ENCODE assay signal across 1 cellular context in genomic region chr15:93036922-93037321, GRCh38.
TF ChIP-seq lines count a peak whose summit lies in the region.

No MANE protein-coding gene starts in this region.

TF ChIP-seq in HepG2, 621 proteins besides CTCF, POLR2A, EP300 and RAD21 (continued from another document):
- TF ChIP-seq ZNF709 (CRISPR knock-in tag; IDR thresholded peaks at IDR 0.05) (no peak), ZBTB42 (CRISPR knock-in tag; IDR thresholded peaks at IDR 0.05) (no peak), EZH2 (conservative IDR thresholded peaks at IDR 0.05; ENCODE audit: low read depth, low read length) (no peak), SCMH1 (CRISPR knock-in tag; IDR thresholded peaks at IDR 0.05; ENCODE audit: borderline replicate concordance) (no peak), PRMT3 (CRISPR knock-in tag; IDR thresholded peaks at IDR 0.05; ENCODE audit: borderline replicate concordance, low read depth) (no peak), MED8 (CRISPR knock-in tag; IDR thresholded peaks at IDR 0.05; ENCODE audit: insufficient replicate concordance) (no peak), NFE2L2 (IDR thresholded peaks at IDR 0.05; ENCODE audit: low read length) (no peak), SATB2 (CRISPR knock-in tag; IDR thresholded peaks at IDR 0.05) (no peak), TRIM22 (IDR thresholded peaks at IDR 0.05) (no peak), ZNF558 (CRISPR knock-in tag; IDR thresholded peaks at IDR 0.05; ENCODE audit: borderline replicate concordance) (no peak), ZNF496 (CRISPR knock-in tag; IDR thresholded peaks at IDR 0.05; ENCODE audit: insufficient replicate concordance) (no peak)
TF ChIP-seq in HepG2: peak in this region for 0.
